Comparison of ENCODE assay signal across 8 cellular contexts in genomic region chr11:18802381-18803257, GRCh38. TPM values are rescaled to one million over a fixed set of nuclear protein-coding genes. Genes with fewer than 3 reads are reported as not detected.
A peak's percentile ranks its signal among the peaks of the same experiment; 100 is the strongest.
DNase-seq lines count a peak whose midpoint lies in the region; ATAC-seq and TF ChIP-seq lines count a peak whose summit lies in the region.

No MANE protein-coding gene starts in this region.

- H3K4me2 ChIP-seq in Karpas-422 (ENCODE audit: low read depth, low read length, poor library complexity, severe bottlenecking) = no peak overlapping the region

- H3K27me3 ChIP-seq in Karpas-422 (ENCODE audit: low read length) (no peaks in the 10 kb centered on the region), kidney epithelial cell (ENCODE audit: control insufficient read depth, insufficient read depth, low read length) (peaks cover 2% of the 10 kb centered on the region)

- no peak overlapping the region for H3K9ac ChIP-seq in Karpas-422 (ENCODE audit: low read length)

- in situ Hi-C loops in T47D (cut with HindIII; ENCODE audit: low pct_unique_long_range_greater_than_20kb, low sequenced_read_pairs) = no loop called here

- H2AFZ ChIP-seq in Karpas-422 (ENCODE audit: low read length) = no peak overlapping the region

- no peaks in the 10 kb centered on the region for H3K9me3 ChIP-seq in Karpas-422 (ENCODE audit: low read length)

- no peak for ATAC-seq in GM18511 (IDR thresholded peaks at IDR 0.05; ENCODE audit: unreplicated experiment)

- H3K79me2 ChIP-seq in Karpas-422 (ENCODE audit: low read length) = no peaks in the 10 kb centered on the region

- H3K4me3 ChIP-seq in Karpas-422 (ENCODE audit: low read length) (no peak overlapping the region), kidney epithelial cell (ENCODE audit: low read depth, low read length) (no peak overlapping the region)

- no peaks in the 10 kb centered on the region for H3K36me3 ChIP-seq in Karpas-422 (ENCODE audit: insufficient read depth, low read length)
- no peaks in the 10 kb centered on the region for H3K36me3 ChIP-seq in kidney epithelial cell (ENCODE audit: control insufficient read depth, insufficient read depth, low read length)

- H3K27ac ChIP-seq in Karpas-422 (ENCODE audit: low read length) = no peak overlapping the region

- H3K4me1 ChIP-seq in Karpas-422 (ENCODE audit: low read length) = no peaks in the 10 kb centered on the region

- peak; percentile 61 for TF ChIP-seq CTCF in kidney epithelial cell (IDR thresholded peaks at IDR 0.05; ENCODE audit: insufficient read depth, low read length, poor library complexity, severe bottlenecking)

- peak; percentile 15 for DNase-seq in activated gamma-delta T cell treated with Interleukin-2 at 50 U/mL for 16 hours
- no peak for DNase-seq in activated gamma-delta T cell (lab: John Stamatoyannopoulos, UW)
- DNase-seq in Karpas-422 = peak; percentile 77
- DNase-seq in RKO (ENCODE audit: low spot score) = peak; percentile 81
- peak; percentile 32 to 73 for DNase-seq in T47D (ENCODE audit: low read depth in 1 of 2, low spot score in 1 of 2)
- peak; percentile 25 for DNase-seq in kidney epithelial cell (ENCODE audit: low read depth)
- peak; percentile 4 for DNase-seq in stimulated activated CD8-positive, alpha-beta memory T cell treated with anti-CD3 and anti-CD28 coated beads, Interleukin-7, amount 100 ng/mL, for 24 hours (ENCODE audit: low read depth)

- no peaks in the 10 kb centered on the region for H4K20me1 ChIP-seq in Karpas-422 (ENCODE audit: insufficient read depth, low read depth, low read length)

- H3K9me2 ChIP-seq in Karpas-422 (replicated peaks; ENCODE audit: insufficient read depth, low read length) = no peaks in the 10 kb centered on the region

RNA-seq across cellular contexts. Expression of gene PTPN5, which starts 11.0 kb away (rescaled TPM):
- total RNA-seq in Karpas-422 (2014; rRNA removed; shearing (Covaris generic); ENCODE audit: low replicate concordance) = not detected in 2 replicates
- 0.07 TPM in 1 of 2 replicates, not detected in the other for total RNA-seq in kidney epithelial cell
